ENCODE assay signal across 32 cellular contexts in genomic region chr20:38714308-38714707, GRCh38. TPM values are rescaled to one million over a fixed set of nuclear protein-coding genes. Genes with fewer than 3 reads are reported as not detected.
"Had no signal": no experiment of that assay in that cellular context is flagged by ENCODE, and none has a peak within 500 bp of the region (broad histone marks: within the 10 kb centered on the region; RNA-seq: fewer than 3 reads in every experiment).

No MANE protein-coding gene starts in this region.

- H3K4me1 ChIP-seq: breast epithelium, gastrocnemius medialis, right lobe of liver, tibial artery had no signal

- DNase-seq: activated CD4-positive, alpha-beta T cell treated with anti-CD3 and anti-CD28 coated beads for 4 hours; activated CD4-positive, alpha-beta T cell treated with anti-CD3 and anti-CD28 coated beads, Interleukin-2, amount 50 U/mL, for 48 hours; activated CD4-positive, CD25-positive, alpha-beta regulatory T cell; activated naive CD4-positive, alpha-beta T cell treated with Interleukin-2 at 50 U/mL for 16 hours; activated naive CD8-positive, alpha-beta T cell treated with anti-CD3 and anti-CD28 coated beads for 36 hours; activated T-cell treated with anti-CD3 and anti-CD28 coated beads, Interleukin-2, amount 50 U/mL, for 48 hours; effector memory CD4-positive, alpha-beta T cell; gastrocnemius medialis; hypothalamus; left colon; occipital lobe; right lobe of liver; stimulated activated CD4-positive, alpha-beta T cell treated with anti-CD3 and anti-CD28 coated beads, Interleukin-1b, Interleukin-23, amount 100 ng/mL, for 48 hours; stimulated activated naive CD8-positive, alpha-beta T cell treated with anti-CD3 and anti-CD28 coated beads, Interleukin-15, amount 100 ng/mL, for 72 hours; T-helper 9 cell; tibial artery had no signal

- H3K36me3 Mint-ChIP-seq: activated naive CD8-positive, alpha-beta T cell treated with anti-CD3 and anti-CD28 coated beads for 36 hours; memory B cell; stimulated activated effector memory CD8-positive, alpha-beta T cell treated with anti-CD3 and anti-CD28 coated beads, Interleukin-12 subunit alpha, Interleukin-12 subunit beta, amount 100 ng/mL, for 72 hours had no signal

- H3K36me3 ChIP-seq: breast epithelium, gastrocnemius medialis, right lobe of liver, tibial artery had no signal

- H3K27ac Mint-ChIP-seq: activated naive CD8-positive, alpha-beta T cell treated with anti-CD3 and anti-CD28 coated beads for 36 hours; memory B cell; nephron; stimulated activated effector memory CD8-positive, alpha-beta T cell treated with anti-CD3 and anti-CD28 coated beads, Interleukin-12 subunit alpha, Interleukin-12 subunit beta, amount 100 ng/mL, for 72 hours; stimulated activated naive CD8-positive, alpha-beta T cell treated with anti-CD3 and anti-CD28 coated beads, Interleukin-15, amount 100 ng/mL, for 72 hours had no signal

- H3K27me3 ChIP-seq: right lobe of liver had no signal

- H3K27ac ChIP-seq: breast epithelium, gastrocnemius medialis, right lobe of liver, skin epidermis, tibial artery had no signal

- ATAC-seq: esophagus mucosa; gastrocnemius medialis; left colon; right lobe of liver; stimulated activated naive CD8-positive, alpha-beta T cell treated with anti-CD3 and anti-CD28 coated beads, Interleukin-15, amount 100 ng/mL, for 72 hours had no signal

- FAIRE-seq: astrocyte, colon, endothelial cell of umbilical vein, islet of Langerhans had no signal

- H3K9me3 ChIP-seq: breast epithelium, gastrocnemius medialis, right lobe of liver, tibial artery had no signal

- H3K4me1 Mint-ChIP-seq: activated naive CD8-positive, alpha-beta T cell treated with anti-CD3 and anti-CD28 coated beads for 36 hours; central memory CD8-positive, alpha-beta T cell; memory B cell; nephron; stimulated activated effector memory CD8-positive, alpha-beta T cell treated with anti-CD3 and anti-CD28 coated beads, Interleukin-12 subunit alpha, Interleukin-12 subunit beta, amount 100 ng/mL, for 72 hours; stimulated activated naive CD8-positive, alpha-beta T cell treated with anti-CD3 and anti-CD28 coated beads, Interleukin-15, amount 100 ng/mL, for 72 hours had no signal

- H3K4me3 Mint-ChIP-seq: activated naive CD8-positive, alpha-beta T cell treated with anti-CD3 and anti-CD28 coated beads for 36 hours; central memory CD8-positive, alpha-beta T cell; memory B cell; nephron; stimulated activated effector memory CD8-positive, alpha-beta T cell treated with anti-CD3 and anti-CD28 coated beads, Interleukin-12 subunit alpha, Interleukin-12 subunit beta, amount 100 ng/mL, for 72 hours; stimulated activated naive CD8-positive, alpha-beta T cell treated with anti-CD3 and anti-CD28 coated beads, Interleukin-15, amount 100 ng/mL, for 72 hours had no signal

- H3K4me3 ChIP-seq: breast epithelium, gastrocnemius medialis, right lobe of liver, skin epidermis, tibial artery had no signal

- H3K9me3 Mint-ChIP-seq: activated naive CD8-positive, alpha-beta T cell treated with anti-CD3 and anti-CD28 coated beads for 36 hours; central memory CD8-positive, alpha-beta T cell; memory B cell; nephron; stimulated activated effector memory CD8-positive, alpha-beta T cell treated with anti-CD3 and anti-CD28 coated beads, Interleukin-12 subunit alpha, Interleukin-12 subunit beta, amount 100 ng/mL, for 72 hours; stimulated activated naive CD8-positive, alpha-beta T cell treated with anti-CD3 and anti-CD28 coated beads, Interleukin-15, amount 100 ng/mL, for 72 hours had no signal

RNA-seq across cellular contexts. Expression of gene SLC32A1, which starts 10.0 kb away (rescaled TPM):
- total RNA-seq: activated CD8-positive, alpha-beta memory T cell treated with anti-CD3 and anti-CD28 coated beads for 36 hours; activated naive CD8-positive, alpha-beta T cell treated with anti-CD3 and anti-CD28 coated beads for 36 hours; astrocyte; breast epithelium; dermis microvascular lymphatic vessel endothelial cell; endothelial cell of umbilical vein; esophagus mucosa; gastrocnemius medialis; lower leg skin; myocyte; right lobe of liver; ureter had no signal
